1 cellular context compared by ENCODE assay signal in the genomic region with DNA sequence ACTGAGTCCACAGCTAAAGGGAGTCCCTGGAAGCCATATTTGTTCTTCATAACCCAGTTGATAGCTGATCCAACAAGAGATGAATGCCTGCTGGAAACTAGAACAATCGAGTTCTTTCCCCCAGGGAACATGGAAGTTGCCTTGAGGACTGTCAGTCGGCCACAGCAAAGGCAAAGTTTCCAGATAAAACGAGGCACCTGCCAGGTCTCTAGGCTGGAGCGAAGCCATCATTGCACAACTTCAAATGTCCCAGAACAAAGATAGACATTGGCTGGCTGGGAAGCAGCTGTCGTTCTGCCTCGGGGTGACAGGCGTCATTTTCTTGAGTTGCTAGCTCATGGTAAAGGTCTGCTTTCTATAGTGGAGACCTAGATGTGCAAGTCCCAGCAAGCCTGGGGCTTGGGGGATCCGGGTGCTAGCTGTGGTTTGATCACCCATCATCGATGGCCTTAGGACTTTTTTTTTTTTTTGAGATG.
TF ChIP-seq lines count a peak whose summit lies in the region.

No MANE protein-coding gene starts in this region.

TF ChIP-seq in liver, 16 proteins besides CTCF, POLR2A, EP300 and RAD21 (continued from another document):
- peak; percentile 66 to 81 for TF ChIP-seq RXRA (IDR thresholded peaks at IDR 0.05)
- TF ChIP-seq, protein P1, sequence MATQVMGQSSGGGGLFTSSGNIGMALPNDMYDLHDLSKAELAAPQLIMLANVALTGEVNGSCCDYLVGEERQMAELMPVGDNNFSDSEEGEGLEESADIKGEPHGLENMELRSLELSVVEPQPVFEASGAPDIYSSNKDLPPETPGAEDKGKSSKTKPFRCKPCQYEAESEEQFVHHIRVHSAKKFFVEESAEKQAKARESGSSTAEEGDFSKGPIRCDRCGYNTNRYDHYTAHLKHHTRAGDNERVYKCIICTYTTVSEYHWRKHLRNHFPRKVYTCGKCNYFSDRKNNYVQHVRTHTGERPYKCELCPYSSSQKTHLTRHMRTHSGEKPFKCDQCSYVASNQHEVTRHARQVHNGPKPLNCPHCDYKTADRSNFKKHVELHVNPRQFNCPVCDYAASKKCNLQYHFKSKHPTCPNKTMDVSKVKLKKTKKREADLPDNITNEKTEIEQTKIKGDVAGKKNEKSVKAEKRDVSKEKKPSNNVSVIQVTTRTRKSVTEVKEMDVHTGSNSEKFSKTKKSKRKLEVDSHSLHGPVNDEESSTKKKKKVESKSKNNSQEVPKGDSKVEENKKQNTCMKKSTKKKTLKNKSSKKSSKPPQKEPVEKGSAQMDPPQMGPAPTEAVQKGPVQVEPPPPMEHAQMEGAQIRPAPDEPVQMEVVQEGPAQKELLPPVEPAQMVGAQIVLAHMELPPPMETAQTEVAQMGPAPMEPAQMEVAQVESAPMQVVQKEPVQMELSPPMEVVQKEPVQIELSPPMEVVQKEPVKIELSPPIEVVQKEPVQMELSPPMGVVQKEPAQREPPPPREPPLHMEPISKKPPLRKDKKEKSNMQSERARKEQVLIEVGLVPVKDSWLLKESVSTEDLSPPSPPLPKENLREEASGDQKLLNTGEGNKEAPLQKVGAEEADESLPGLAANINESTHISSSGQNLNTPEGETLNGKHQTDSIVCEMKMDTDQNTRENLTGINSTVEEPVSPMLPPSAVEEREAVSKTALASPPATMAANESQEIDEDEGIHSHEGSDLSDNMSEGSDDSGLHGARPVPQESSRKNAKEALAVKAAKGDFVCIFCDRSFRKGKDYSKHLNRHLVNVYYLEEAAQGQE (IDR thresholded peaks at IDR 0.05): peak; percentile 61
- TF ChIP-seq JUND (IDR thresholded peaks at IDR 0.05): peak in 1 of 2 donors; percentile 62
- TF ChIP-seq, protein P2, sequence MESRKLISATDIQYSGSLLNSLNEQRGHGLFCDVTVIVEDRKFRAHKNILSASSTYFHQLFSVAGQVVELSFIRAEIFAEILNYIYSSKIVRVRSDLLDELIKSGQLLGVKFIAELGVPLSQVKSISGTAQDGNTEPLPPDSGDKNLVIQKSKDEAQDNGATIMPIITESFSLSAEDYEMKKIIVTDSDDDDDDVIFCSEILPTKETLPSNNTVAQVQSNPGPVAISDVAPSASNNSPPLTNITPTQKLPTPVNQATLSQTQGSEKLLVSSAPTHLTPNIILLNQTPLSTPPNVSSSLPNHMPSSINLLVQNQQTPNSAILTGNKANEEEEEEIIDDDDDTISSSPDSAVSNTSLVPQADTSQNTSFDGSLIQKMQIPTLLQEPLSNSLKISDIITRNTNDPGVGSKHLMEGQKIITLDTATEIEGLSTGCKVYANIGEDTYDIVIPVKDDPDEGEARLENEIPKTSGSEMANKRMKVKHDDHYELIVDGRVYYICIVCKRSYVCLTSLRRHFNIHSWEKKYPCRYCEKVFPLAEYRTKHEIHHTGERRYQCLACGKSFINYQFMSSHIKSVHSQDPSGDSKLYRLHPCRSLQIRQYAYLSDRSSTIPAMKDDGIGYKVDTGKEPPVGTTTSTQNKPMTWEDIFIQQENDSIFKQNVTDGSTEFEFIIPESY (IDR thresholded peaks at IDR 0.05): peak; percentile 27
- TF ChIP-seq EGR1 (IDR thresholded peaks at IDR 0.05; ENCODE audit: low read depth in 2 of 2): no peak
- TF ChIP-seq SP1 (IDR thresholded peaks at IDR 0.05): peak; percentile 63
- TF ChIP-seq TAF1 (conservative IDR thresholded peaks at IDR 0.05): no peak
